ENCODE assay signal across 21 cellular contexts in the genomic region with DNA sequence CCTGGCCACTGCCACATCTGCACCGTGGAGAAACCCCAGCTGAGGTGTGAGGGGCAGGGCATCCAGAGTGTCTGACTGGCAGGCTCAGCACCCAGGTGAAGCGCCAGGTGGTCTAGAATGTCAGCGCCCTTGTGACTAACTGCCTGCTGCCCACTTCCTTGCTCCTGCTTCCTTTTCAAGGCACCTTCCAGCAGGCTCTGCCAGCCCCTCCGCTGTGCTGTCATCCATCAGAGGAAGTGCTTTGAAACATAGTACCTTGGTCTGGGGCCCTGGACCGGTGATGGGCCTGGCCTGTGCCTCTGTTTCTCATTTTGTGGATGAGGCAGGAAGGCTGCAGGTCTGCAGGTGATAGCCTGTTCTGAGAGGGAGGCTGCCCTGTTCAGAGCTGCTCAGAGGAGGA. TPM values are rescaled to one million over a fixed set of nuclear protein-coding genes. Genes with fewer than 3 reads are reported as not detected.
DNase-seq lines count a peak whose midpoint lies in the region; ATAC-seq lines count a peak whose summit lies in the region.
"Had no signal": no experiment of that assay in that cellular context is flagged by ENCODE, and none has a peak within 500 bp of the region (broad histone marks: within the 10 kb centered on the region; RNA-seq: fewer than 3 reads in every experiment).

No MANE protein-coding gene starts in this region.

- no peak overlapping the region for H2AK5ac ChIP-seq in neuronal stem cell (ENCODE audit: low read depth, low read length)

- H3K27me3 Mint-ChIP-seq in T-helper 1 cell treated with Interleukin-12 subunit alpha and Interleukin-12 subunit beta and Interleukin-4 antibody, amounts not matched to agents 30 μg/mL and 1 μg/mL, for 36 hours (ENCODE audit: low read depth) = peaks cover 33% of the 10 kb centered on the region

- no peaks in the 10 kb centered on the region for H3K9me3 Mint-ChIP-seq in T-helper 1 cell treated with Interleukin-12 subunit alpha and Interleukin-12 subunit beta and Interleukin-4 antibody, amounts not matched to agents 30 μg/mL and 1 μg/mL, for 36 hours
- H3K9me3 Mint-ChIP-seq: activated naive CD8-positive, alpha-beta T cell treated with anti-CD3 and anti-CD28 coated beads for 36 hours; CD4-positive, CD25-positive, alpha-beta regulatory T cell; stimulated activated naive B cell treated with anti-CD40 and anti-IgM and Interleukin-4, amounts not matched to agents 10 μg/mL and 1 μg/mL and 100 μg/mL, for 72 hours; T-helper 2 cell treated with Interferon-gamma antibody and Interleukin-4, amounts not matched to agents 5 μg/mL and 100 μg/mL, for 36 hours had no signal

- peaks cover 2 to 13% of the 10 kb centered on the region in 2 donors for H3K4me1 ChIP-seq in neuronal stem cell (ENCODE audit: control insufficient read depth in 2 of 2, insufficient read depth in 1 of 2, low read depth in 1 of 2, low read length in 2 of 2)

- H3K27me3 ChIP-seq in neuronal stem cell (ENCODE audit: control insufficient read depth in 3 of 3, insufficient read depth in 3 of 3, low read depth in 1 of 3, low read length in 3 of 3) = peaks cover 10 to 79% (median 25%) of the 10 kb centered on the region in 3 experiments
- H3K27me3 ChIP-seq: vagina had no signal

- ATAC-seq in HG02885 (IDR thresholded peaks at IDR 0.05; ENCODE audit: poor library complexity, unreplicated experiment) = no peak
- ATAC-seq: left lung had no signal

- H3K36me3 Mint-ChIP-seq in T-helper 1 cell treated with Interleukin-12 subunit alpha and Interleukin-12 subunit beta and Interleukin-4 antibody, amounts not matched to agents 30 μg/mL and 1 μg/mL, for 36 hours (ENCODE audit: low read depth) = no peaks in the 10 kb centered on the region
- H3K36me3 Mint-ChIP-seq: activated naive CD8-positive, alpha-beta T cell treated with anti-CD3 and anti-CD28 coated beads for 36 hours; CD4-positive, CD25-positive, alpha-beta regulatory T cell; stimulated activated naive B cell treated with anti-CD40 and anti-IgM and Interleukin-4, amounts not matched to agents 10 μg/mL and 1 μg/mL and 100 μg/mL, for 72 hours had no signal

- H3K4ac ChIP-seq in neuronal stem cell (ENCODE audit: low read length) = no peak overlapping the region

- H2BK120ac ChIP-seq in neuronal stem cell (ENCODE audit: low read depth, low read length) = no peak overlapping the region

- H3K4me3 Mint-ChIP-seq in T-helper 1 cell treated with Interleukin-12 subunit alpha and Interleukin-12 subunit beta and Interleukin-4 antibody, amounts not matched to agents 30 μg/mL and 1 μg/mL, for 36 hours = no peak overlapping the region
- H3K4me3 Mint-ChIP-seq: activated naive CD8-positive, alpha-beta T cell treated with anti-CD3 and anti-CD28 coated beads for 36 hours; CD4-positive, CD25-positive, alpha-beta regulatory T cell; stimulated activated naive B cell treated with anti-CD40 and anti-IgM and Interleukin-4, amounts not matched to agents 10 μg/mL and 1 μg/mL and 100 μg/mL, for 72 hours had no signal

- no peaks in the 10 kb centered on the region for H3K79me1 ChIP-seq in neuronal stem cell (ENCODE audit: low read depth, low read length)

- H3K36me3 ChIP-seq in neuronal stem cell (replicated peaks in 1 of 2; ENCODE audit: control insufficient read depth in 2 of 2, insufficient read depth in 2 of 2, low read length in 2 of 2) = no peaks in the 10 kb centered on the region
- H3K36me3 ChIP-seq: cardiac muscle cell, left lung, vagina had no signal

- no peak overlapping the region for H3K4me3 ChIP-seq in neuronal stem cell (ENCODE audit: low read length in 2 of 2)
- H3K4me3 ChIP-seq: cardiac muscle cell, left lung, vagina had no signal

- H3K9me3 ChIP-seq in neuronal stem cell (replicated peaks in 1 of 2; ENCODE audit: control insufficient read depth in 2 of 2, insufficient read depth in 1 of 2, low read depth in 1 of 2, low read length in 2 of 2) = no peaks in the 10 kb centered on the region
- H3K9me3 ChIP-seq: left lung, vagina had no signal

- no peak overlapping the region for H4K8ac ChIP-seq in neuronal stem cell (ENCODE audit: low read depth, low read length)

- peaks cover 30% of the 10 kb centered on the region for H3K4me1 Mint-ChIP-seq in T-helper 1 cell treated with Interleukin-12 subunit alpha and Interleukin-12 subunit beta and Interleukin-4 antibody, amounts not matched to agents 30 μg/mL and 1 μg/mL, for 36 hours (ENCODE audit: low read depth)

- no peak overlapping the region for H3K9ac ChIP-seq in neuronal stem cell (ENCODE audit: low read depth, low read length, poor library complexity)
- H3K9ac ChIP-seq: KMS-11 had no signal

- H3K18ac ChIP-seq in neuronal stem cell (ENCODE audit: low read length) = no peak overlapping the region

- DNase-seq in T-helper 1 cell (no peak), DMS53 treated with DMSO at 0.1 percent for 48 hours (lab: John Stamatoyannopoulos, UW; ENCODE audit: unreplicated experiment) (peak; percentile 24), caudate nucleus (lab: John Stamatoyannopoulos, UW) (no peak), neuronal stem cell (ENCODE audit: low spot score) (no peak), occipital lobe (lab: John Stamatoyannopoulos, UW) (no peak), SK-N-DZ (ENCODE audit: low spot score) (no peak)
- DNase-seq: activated naive CD8-positive, alpha-beta T cell treated with anti-CD3 and anti-CD28 coated beads for 36 hours; activated T-cell treated with anti-CD3 and anti-CD28 coated beads for 4 hours; left lung; NCI-H1417; NK-92 treated with Interleukin-12 subunit alpha and Interleukin-12 subunit beta, amount 100 ng/mL, for 24 hours; SHP77; stimulated activated naive B cell treated with anti-CD40 and anti-IgM and Interleukin-4, amounts not matched to agents 10 μg/mL and 1 μg/mL and 100 μg/mL, for 72 hours had no signal

- H2BK15ac ChIP-seq in neuronal stem cell (ENCODE audit: low read length) = peak overlapping the region; percentile 28

- H3K4me2 ChIP-seq in neuronal stem cell (ENCODE audit: insufficient read depth, low read length, poor library complexity, severe bottlenecking) = no peak overlapping the region
- H3K4me2 ChIP-seq: KMS-11 had no signal

- no peak overlapping the region for H2AFZ ChIP-seq in neuronal stem cell (ENCODE audit: low read length)

- H3K23ac ChIP-seq in neuronal stem cell (ENCODE audit: low read depth, low read length, poor library complexity) = no peak overlapping the region

- no peak overlapping the region for H4K91ac ChIP-seq in neuronal stem cell (ENCODE audit: low read depth, low read length, poor library complexity)

- no peak overlapping the region for H2BK5ac ChIP-seq in neuronal stem cell (ENCODE audit: low read length)

- peak overlapping the region; percentile 1 for H3K27ac Mint-ChIP-seq in T-helper 1 cell treated with Interleukin-12 subunit alpha and Interleukin-12 subunit beta and Interleukin-4 antibody, amounts not matched to agents 30 μg/mL and 1 μg/mL, for 36 hours
- H3K27ac Mint-ChIP-seq: activated naive CD8-positive, alpha-beta T cell treated with anti-CD3 and anti-CD28 coated beads for 36 hours; CD4-positive, CD25-positive, alpha-beta regulatory T cell; stimulated activated naive B cell treated with anti-CD40 and anti-IgM and Interleukin-4, amounts not matched to agents 10 μg/mL and 1 μg/mL and 100 μg/mL, for 72 hours had no signal

- no peak overlapping the region for H3K14ac ChIP-seq in neuronal stem cell (ENCODE audit: low read length)

- H3K27ac ChIP-seq in caudate nucleus (ENCODE audit: low read depth, low read length) (peak overlapping the region; percentile 48), neuronal stem cell (replicated peaks; ENCODE audit: low read length) (no peak overlapping the region)
- H3K27ac ChIP-seq: cardiac muscle cell, KMS-11, vagina had no signal

- WGBS in neuronal stem cell (ENCODE audit: extremely low coverage in 2 of 2, insufficient read length in 2 of 2, insufficient replicate concordance in 1 of 2), 2 donors = no CpG with 5 or more reads among the region's 5 CpGs

- no peak overlapping the region for H2BK12ac ChIP-seq in neuronal stem cell (ENCODE audit: low read length)

RNA-seq across cellular contexts. Expression of gene SPNS2, which starts 5.5 kb away (rescaled TPM):
- 0.54 TPM for polyA plus RNA-seq in neuronal stem cell (2013, experiment 1 of 2)
- 0.58 TPM for polyA plus RNA-seq in neuronal stem cell (2013, experiment 2 of 2)
- total RNA-seq in occipital lobe = 15.9 TPM
- 0.70 and 2.4 TPM in 2 replicates for polyA plus RNA-seq in SK-N-DZ (2014; cell fraction: cytosol; rRNA removed)
- 4.3 and 4.4 TPM in 2 replicates for polyA plus RNA-seq in SK-N-DZ (2014; cell fraction: nucleus; rRNA removed)
- polyA plus RNA-seq: CD4-positive, CD25-positive, alpha-beta regulatory T cell had no signal

RNA-seq across cellular contexts. Expression of gene MYBBP1A, which starts 51.0 kb away (rescaled TPM):
- 15.0 TPM for polyA plus RNA-seq in neuronal stem cell (2013, experiment 1 of 2)
- 14.9 TPM for polyA plus RNA-seq in neuronal stem cell (2013, experiment 2 of 2)
- total RNA-seq in occipital lobe = 28.5 TPM
- 64.2 and 66.4 TPM in 2 replicates for polyA plus RNA-seq in SK-N-DZ (2014; cell fraction: cytosol; rRNA removed)
- polyA plus RNA-seq in SK-N-DZ (2014; cell fraction: nucleus; rRNA removed) = 201 and 229 TPM in 2 replicates

RNA-seq across cellular contexts. Expression of gene GGT6, which starts 56.2 kb away (rescaled TPM):
- polyA plus RNA-seq in neuronal stem cell (2013, experiment 1 of 2) = not detected
- polyA plus RNA-seq in neuronal stem cell (2013, experiment 2 of 2) = not detected
- not detected for total RNA-seq in occipital lobe
- not detected in 2 replicates for polyA plus RNA-seq in SK-N-DZ (2014; cell fraction: cytosol; rRNA removed)
- polyA plus RNA-seq in SK-N-DZ (2014; cell fraction: nucleus; rRNA removed) = not detected in 2 replicates
- total RNA-seq: activated naive CD8-positive, alpha-beta T cell treated with anti-CD3 and anti-CD28 coated beads for 36 hours; cardiac muscle cell; CD4-positive, CD25-positive, alpha-beta regulatory T cell; myocyte had no signal
- polyA plus RNA-seq: cardiac muscle cell; CD4-positive, CD25-positive, alpha-beta regulatory T cell had no signal
